Comparison of ENCODE assay signal across 11 cellular contexts in genomic region chr12:117098071-117098360, GRCh38. TPM values are rescaled to one million over a fixed set of nuclear protein-coding genes. Genes with fewer than 3 reads are reported as not detected.
DNase-seq lines count a peak whose midpoint lies in the region; ATAC-seq, FAIRE-seq and TF ChIP-seq lines count a peak whose summit lies in the region.
"Had no signal": no experiment of that assay in that cellular context is flagged by ENCODE, and none has a peak within 500 bp of the region (broad histone marks: within the 10 kb centered on the region; RNA-seq: fewer than 3 reads in every experiment).

No MANE protein-coding gene starts in this region.

- in situ Hi-C loops in brain microvascular endothelial cell (cut with HindIII; ENCODE audit: low pct_ligation_motif_present, low sequenced_read_pairs): no loop called here

- peaks cover 15 to 23% of the 10 kb centered on the region in 2 donors for H3K27me3 Mint-ChIP-seq in T-cell
- peaks cover 28 to 49% of the 10 kb centered on the region in 2 donors for H3K27me3 Mint-ChIP-seq in stimulated activated naive B cell treated with anti-CD40 and anti-IgM and Interleukin-4, amounts not matched to agents 10 μg/mL and 1 μg/mL and 100 μg/mL, for 72 hours

- peaks cover 6% of the 10 kb centered on the region for H3K4me1 ChIP-seq in iPS-15b (ENCODE audit: control insufficient read depth, insufficient read depth, low read length)

- H3K9ac ChIP-seq in iPS-15b (ENCODE audit: low read depth, low read length): no peak overlapping the region

- H3K36me3 Mint-ChIP-seq in T-cell: no peaks in the 10 kb centered on the region
- H3K36me3 Mint-ChIP-seq in stimulated activated naive B cell treated with anti-CD40 and anti-IgM and Interleukin-4, amounts not matched to agents 10 μg/mL and 1 μg/mL and 100 μg/mL, for 72 hours: peaks cover 0 to 7% of the 10 kb centered on the region in 2 donors

- CTCF ChIA-PET in T-cell (lab: Charles Lee): no interaction called here

- FAIRE-seq in frontal cortex (lab: Jason Lieb, UNC): no peak
- FAIRE-seq: GM18507 had no signal

- DNase-seq in DMS 273 (lab: John Stamatoyannopoulos, UW; ENCODE audit: unreplicated experiment) (peak; percentile 35), DMS 273 treated with DMSO at 0.1 percent for 48 hours (lab: John Stamatoyannopoulos, UW) (no peak), T-cell (no peak), frontal cortex (ENCODE audit: low spot score in 2 of 2) (no peak), NCI-H82 treated with DMSO at 0.1 percent for 48 hours (lab: John Stamatoyannopoulos, UW; ENCODE audit: unreplicated experiment) (no peak), brain microvascular endothelial cell (no peak)
- no peak for DNase-seq in stimulated activated naive B cell treated with anti-CD40 and anti-IgM and Interleukin-4, amounts not matched to agents 10 μg/mL and 1 μg/mL and 100 μg/mL, for 72 hours
- DNase-seq: activated CD4-positive, CD25-positive, alpha-beta regulatory T cell had no signal

- H3K27ac Mint-ChIP-seq in T-cell: no peak overlapping the region
- no peak overlapping the region for H3K27ac Mint-ChIP-seq in stimulated activated naive B cell treated with anti-CD40 and anti-IgM and Interleukin-4, amounts not matched to agents 10 μg/mL and 1 μg/mL and 100 μg/mL, for 72 hours

- peak overlapping the region; percentile 60 for H3K4me3 ChIP-seq in iPS-15b (ENCODE audit: low read depth, low read length)
- H3K4me3 ChIP-seq in brain microvascular endothelial cell (ENCODE audit: low read depth, low read length): no peak overlapping the region

- no peaks in the 10 kb centered on the region for H3K9me3 ChIP-seq in iPS-15b (ENCODE audit: control insufficient read depth, insufficient read depth, low read length)

- peak overlapping the region; percentile 75 to 83 (median 82) for H3K4me3 Mint-ChIP-seq in T-cell
- H3K4me3 Mint-ChIP-seq in stimulated activated naive B cell treated with anti-CD40 and anti-IgM and Interleukin-4, amounts not matched to agents 10 μg/mL and 1 μg/mL and 100 μg/mL, for 72 hours: peak overlapping the region; percentile 74 to 77

- H3K36me3 ChIP-seq in iPS-15b (ENCODE audit: control insufficient read depth, insufficient read depth, low read length): no peaks in the 10 kb centered on the region
- H3K36me3 ChIP-seq in brain microvascular endothelial cell (replicated peaks): no peaks in the 10 kb centered on the region

- POLR2A ChIA-PET in T-cell (lab: Charles Lee): interaction anchor here in 1 of 2 donors (0.6 kb wide), 1 partner anchor 16 kb away, joined by 4 read pairs; no protein-coding TSS in a partner anchor

- ATAC-seq in T-cell (replicated peaks in 1 of 4): peak in 1 of 4 experiments; percentile 5
- ATAC-seq in stimulated activated naive B cell treated with anti-CD40 and anti-IgM and Interleukin-4, amounts not matched to agents 10 μg/mL and 1 μg/mL and 100 μg/mL, for 72 hours (replicated peaks): no peak

- peaks cover 5 to 17% (median 11%) of the 10 kb centered on the region in 3 donors for H3K4me1 Mint-ChIP-seq in T-cell
- peaks cover 6 to 15% of the 10 kb centered on the region in 2 donors for H3K4me1 Mint-ChIP-seq in stimulated activated naive B cell treated with anti-CD40 and anti-IgM and Interleukin-4, amounts not matched to agents 10 μg/mL and 1 μg/mL and 100 μg/mL, for 72 hours

- H3K27ac ChIP-seq in brain microvascular endothelial cell: no peak overlapping the region
- H3K27ac ChIP-seq: 22Rv1 had no signal

- no peak for TF ChIP-seq CTCF in brain microvascular endothelial cell (IDR thresholded peaks at IDR 0.05; ENCODE audit: low read depth, low read length, missing control alignments)

- H3K9me3 Mint-ChIP-seq in T-cell: no peaks in the 10 kb centered on the region
- no peaks in the 10 kb centered on the region for H3K9me3 Mint-ChIP-seq in stimulated activated naive B cell treated with anti-CD40 and anti-IgM and Interleukin-4, amounts not matched to agents 10 μg/mL and 1 μg/mL and 100 μg/mL, for 72 hours

- H3K27me3 ChIP-seq in iPS-15b (ENCODE audit: control insufficient read depth, insufficient read depth, low read length) (peaks cover 23% of the 10 kb centered on the region), brain microvascular endothelial cell (replicated peaks) (peaks cover 65% of the 10 kb centered on the region)

RNA-seq across cellular contexts. Expression of gene TESC, which starts 1.2 kb away (rescaled TPM):
- total RNA-seq in T-cell: 1 to 10 TPM; 2.8 to 6.4 (median 4.9) TPM
- total RNA-seq in frontal cortex: 6.5 TPM
